In genomic region chr19:10352764-10353671, GRCh38 we compare ENCODE assay signal across 12 cellular contexts. TPM values are rescaled to one million over a fixed set of nuclear protein-coding genes. Genes with fewer than 3 reads are reported as not detected.
DNase-seq lines count a peak whose midpoint lies in the region; ATAC-seq, FAIRE-seq and TF ChIP-seq lines count a peak whose summit lies in the region.
"Had no signal": no experiment of that assay in that cellular context is flagged by ENCODE, and none has a peak within 500 bp of the region (broad histone marks: within the 10 kb centered on the region; RNA-seq: fewer than 3 reads in every experiment).

No MANE protein-coding gene starts in this region.

- H2AFZ ChIP-seq in neural progenitor cell (replicated peaks) = peak overlapping the region; percentile 68

- H3K4me3 Mint-ChIP-seq in neural progenitor cell = peak overlapping the region; percentile 77
- H3K4me3 Mint-ChIP-seq in activated CD4-positive, alpha-beta memory T cell treated with anti-CD3 and anti-CD28 coated beads for 36 hours = no peak overlapping the region

- no peaks in the 10 kb centered on the region for H3K9me3 Mint-ChIP-seq in neural progenitor cell
- no peaks in the 10 kb centered on the region for H3K9me3 Mint-ChIP-seq in activated CD4-positive, alpha-beta memory T cell treated with anti-CD3 and anti-CD28 coated beads for 36 hours

- intact Hi-C loops in adrenal gland (cut with DNase I) (no loop called here), left ventricle myocardium inferior (cut with micrococcal nuclease) (no loop called here), head of caudate nucleus (cut with DNase I) (no loop called here)
- intact Hi-C loops in activated CD4-positive, alpha-beta memory T cell treated with anti-CD3 and anti-CD28 coated beads for 36 hours (cut with micrococcal nuclease) = no loop called here

- TF ChIP-seq EP300 in A549 (IDR thresholded peaks at IDR 0.05) = no peak

- no peak for TF ChIP-seq RAD21 in A549 (conservative IDR thresholded peaks at IDR 0.05 in 1 of 2, IDR thresholded peaks at IDR 0.05 in 1 of 2)

- H3K36me3 Mint-ChIP-seq in neural progenitor cell = peaks cover 11% of the 10 kb centered on the region
- peaks cover 39% of the 10 kb centered on the region for H3K36me3 Mint-ChIP-seq in activated CD4-positive, alpha-beta memory T cell treated with anti-CD3 and anti-CD28 coated beads for 36 hours

- H3K4me1 ChIP-seq in A549 (no peaks in the 10 kb centered on the region), adrenal gland (replicated peaks in 1 of 2) (peaks cover 13 to 14% of the 10 kb centered on the region in 2 donors), left ventricle myocardium inferior (peaks cover 17% of the 10 kb centered on the region), neural progenitor cell (peaks cover 10% of the 10 kb centered on the region)

- no peaks in the 10 kb centered on the region for H3K9me3 ChIP-seq in A549
- H3K9me3 ChIP-seq in adrenal gland (replicated peaks in 1 of 3) = no peaks in the 10 kb centered on the region
- no peaks in the 10 kb centered on the region for H3K9me3 ChIP-seq in left ventricle myocardium inferior (replicated peaks)
- no peaks in the 10 kb centered on the region for H3K9me3 ChIP-seq in neural progenitor cell (ENCODE audit: low read depth)

- H3K36me3 ChIP-seq in adrenal gland (replicated peaks in 1 of 2) (peaks cover 0 to 43% of the 10 kb centered on the region in 2 donors), left ventricle myocardium inferior (peaks cover 51% of the 10 kb centered on the region), neural progenitor cell (no peaks in the 10 kb centered on the region)

- no peaks in the 10 kb centered on the region for H3K79me2 ChIP-seq in neural progenitor cell (ENCODE audit: low read depth)

- no peaks in the 10 kb centered on the region for H3K27me3 ChIP-seq in adrenal gland
- H3K27me3 ChIP-seq in left ventricle myocardium inferior (ENCODE audit: low read depth) = no peaks in the 10 kb centered on the region
- no peaks in the 10 kb centered on the region for H3K27me3 ChIP-seq in neural progenitor cell

- H4K20me1 ChIP-seq in neural progenitor cell (ENCODE audit: low read depth) = peaks cover 23% of the 10 kb centered on the region

- H3K27me3 Mint-ChIP-seq in neural progenitor cell (ENCODE audit: insufficient read depth, low read depth) = peaks cover 2% of the 10 kb centered on the region
- H3K27me3 Mint-ChIP-seq in activated CD4-positive, alpha-beta memory T cell treated with anti-CD3 and anti-CD28 coated beads for 36 hours = no peaks in the 10 kb centered on the region

- H3K27ac ChIP-seq in A549 = no peak overlapping the region
- H3K27ac ChIP-seq in adrenal gland = peak overlapping the region; percentile 72 to 96 (median 85)
- peak overlapping the region; percentile 84 for H3K27ac ChIP-seq in left ventricle myocardium inferior (replicated peaks)
- no peak overlapping the region for H3K27ac ChIP-seq in neural progenitor cell

- TF ChIP-seq CTCF in A549 (IDR thresholded peaks at IDR 0.05) (no peak), adrenal gland (IDR thresholded peaks at IDR 0.05) (no peak), left ventricle myocardium inferior (IDR thresholded peaks at IDR 0.05; ENCODE audit: borderline replicate concordance) (no peak), neural progenitor cell (IDR thresholded peaks at IDR 0.05) (no peak)

- ATAC-seq in A549 = peak; percentile 39 to 48; a peak in 4 of 6 replicates

- H3K4me3 ChIP-seq in A549 = no peak overlapping the region
- peak overlapping the region in 1 of 4 donors; percentile 36 for H3K4me3 ChIP-seq in adrenal gland
- peak overlapping the region; percentile 62 for H3K4me3 ChIP-seq in left ventricle myocardium inferior
- peak overlapping the region; percentile 50 for H3K4me3 ChIP-seq in neural progenitor cell

- CTCF ChIA-PET in A549 (lab: Yijun Ruan, JAX) = interaction anchor here (1.0 kb wide), 1 partner anchor 9 kb away, joined by 3 read pairs; no protein-coding TSS in a partner anchor
- CTCF ChIA-PET in activated CD4-positive, alpha-beta memory T cell treated with anti-CD3 and anti-CD28 coated beads for 36 hours (lab: Charles Lee) = interaction anchor here (0.6 to 1.1 kb wide), 2 partner anchors 36 to 182 kb away, joined by 3 to 5 read pairs; no protein-coding TSS in a partner anchor

- H3K4me2 ChIP-seq in A549 (no peak overlapping the region), neural progenitor cell (peak overlapping the region; percentile 84)

- WGBS in A549 (ENCODE audit: missing lambda C conversion rate) = 91% methylated on average over 35 of the region's 63 CpGs
- 19 to 50% (median 35%) methylated on average over 32 to 63 of the region's 63 CpGs for WGBS in adrenal gland, 4 donors

- peak overlapping the region; percentile 46 for H3K27ac Mint-ChIP-seq in neural progenitor cell
- H3K27ac Mint-ChIP-seq in activated CD4-positive, alpha-beta memory T cell treated with anti-CD3 and anti-CD28 coated beads for 36 hours = no peak overlapping the region

- DNase-seq in A549 (ENCODE audit: low read depth in 1 of 2, low spot score in 1 of 2) (no peak), adrenal gland (peak; percentile 84 to 91 (median 89)), left ventricle myocardium inferior (peak; percentile 84), neural progenitor cell (ENCODE audit: low spot score) (peak; percentile 95), cerebellum (ENCODE audit: low spot score) (no peak), head of caudate nucleus (no peak), NAMALWA (ENCODE audit: low spot score) (no peak)
- DNase-seq in activated CD4-positive, alpha-beta memory T cell treated with anti-CD3 and anti-CD28 coated beads for 36 hours = no peak
- DNase-seq: ACHN, activated T-cell treated with anti-CD3 and anti-CD28 coated beads for 4 hours, NCI-H1105, T1000 had no signal

- TF ChIP-seq POLR2A in A549 (IDR thresholded peaks at IDR 0.05; ENCODE audit: low read length) = no peak
- TF ChIP-seq POLR2A in adrenal gland (IDR thresholded peaks at IDR 0.05) = peak in 1 of 2 donors; percentile 61

- peaks cover 31% of the 10 kb centered on the region for H3F3A ChIP-seq in neural progenitor cell (ENCODE audit: low read depth)

- POLR2A ChIA-PET in A549 (lab: Yijun Ruan, JAX) = no interaction called here
- POLR2A ChIA-PET in activated CD4-positive, alpha-beta memory T cell treated with anti-CD3 and anti-CD28 coated beads for 36 hours (lab: Charles Lee) = no interaction called here

- no peak for FAIRE-seq in A549 (lab: Jason Lieb, UNC)

- no peak overlapping the region for H3K9ac ChIP-seq in neural progenitor cell

- H3K4me1 Mint-ChIP-seq in neural progenitor cell = peaks cover 20% of the 10 kb centered on the region
- H3K4me1 Mint-ChIP-seq in activated CD4-positive, alpha-beta memory T cell treated with anti-CD3 and anti-CD28 coated beads for 36 hours (ENCODE audit: low read depth) = no peaks in the 10 kb centered on the region

RNA-seq across cellular contexts. Expression of gene ICAM3, which starts 13.6 kb away (rescaled TPM):
- polyA plus RNA-seq in A549 (2011; rRNA removed) (4.7 and 5.3 TPM in 2 replicates), A549 (2017; fragmentation: RNase III; extraction: RNeasy Plus Mini Kit Qiagen cat#74134 plus additional on column Dnase treatment) (6.2 to 7.3 TPM (median 6.6 TPM) in 3 replicates), adrenal gland (10 to 100 TPM in 1 of 3 donors, 1 to 10 TPM in 2; 4.8 to 11.1 (median 8.4) TPM)
- 11.2 and 11.4 TPM in 2 replicates for polyA plus RNA-seq in A549 (2012; cell fraction: cytosol; rRNA removed)
- 4.3 and 5.1 TPM in 2 replicates for polyA plus RNA-seq in A549 (2012; cell fraction: nucleus; rRNA removed)
- polyA minus RNA-seq in A549 (2011; rRNA and poly(A)+ RNA removed) = 4.4 and 6.0 TPM in 2 replicates
- total RNA-seq in adrenal gland (10 to 100 TPM in 2 of 8 donors, 1 to 10 TPM in 6; 3.7 to 17.7 (median 8.0) TPM), left ventricle myocardium inferior (31.3 TPM), neural progenitor cell (ENCODE audit: low replicate concordance) (1.3 and 3.5 TPM in 2 replicates), cerebellum (1.1 TPM)
- 100 to 1,000 TPM; 125 to 132 TPM for total RNA-seq in activated CD4-positive, alpha-beta memory T cell treated with anti-CD3 and anti-CD28 coated beads for 36 hours

RNA-seq across cellular contexts. Expression of gene RAVER1, which starts 19.7 kb away (rescaled TPM):
- polyA plus RNA-seq in A549 (2011; rRNA removed) (1.8 and 3.0 TPM in 2 replicates), A549 (2017; fragmentation: RNase III; extraction: RNeasy Plus Mini Kit Qiagen cat#74134 plus additional on column Dnase treatment) (20.4 to 22.1 TPM (median 21.4 TPM) in 3 replicates), adrenal gland (10 to 100 TPM in 1 of 3 donors, 1 to 10 TPM in 2; 4.1 to 14.0 (median 5.5) TPM)
- polyA plus RNA-seq in A549 (2012; cell fraction: cytosol; rRNA removed) = 12.5 and 20.2 TPM in 2 replicates
- polyA plus RNA-seq in A549 (2012; cell fraction: nucleus; rRNA removed) = 26.1 and 45.9 TPM in 2 replicates
- 2.4 and 3.4 TPM in 2 replicates for polyA minus RNA-seq in A549 (2011; rRNA and poly(A)+ RNA removed)
- total RNA-seq in adrenal gland (10 to 100 TPM; 24.2 to 42.7 (median 28.1) TPM), left ventricle myocardium inferior (11.1 TPM), neural progenitor cell (ENCODE audit: low replicate concordance) (5.4 and 24.3 TPM in 2 replicates), cerebellum (6.4 TPM)
- 10 to 100 TPM; 81.5 to 85.0 TPM for total RNA-seq in activated CD4-positive, alpha-beta memory T cell treated with anti-CD3 and anti-CD28 coated beads for 36 hours

RNA-seq across cellular contexts. Expression of gene TYK2, which starts 27.4 kb away (rescaled TPM):
- 17.0 and 41.4 TPM in 2 replicates for polyA plus RNA-seq in A549 (2011; rRNA removed)
- polyA plus RNA-seq in A549 (2012; cell fraction: cytosol; rRNA removed) = 45.6 and 49.9 TPM in 2 replicates
- polyA plus RNA-seq in A549 (2012; cell fraction: nucleus; rRNA removed) = 275 and 321 TPM in 2 replicates
- polyA plus RNA-seq in A549 (2017; fragmentation: RNase III; extraction: RNeasy Plus Mini Kit Qiagen cat#74134 plus additional on column Dnase treatment) = 51.9 to 65.6 TPM (median 57.1 TPM) in 3 replicates
- 29.5 and 37.4 TPM in 2 replicates for polyA minus RNA-seq in A549 (2011; rRNA and poly(A)+ RNA removed)
- 100 to 1,000 TPM in 4 of 8 donors, 10 to 100 TPM in 4; 56.1 to 160 (median 104) TPM for total RNA-seq in adrenal gland
- polyA plus RNA-seq in adrenal gland = 100 to 1,000 TPM in 2 of 3 donors, 10 to 100 TPM in 1; 61.5 to 408 (median 297) TPM
- 55.1 TPM for total RNA-seq in left ventricle myocardium inferior
- 20.7 and 44.9 TPM in 2 replicates for total RNA-seq in neural progenitor cell (ENCODE audit: low replicate concordance)
- 42.8 TPM for total RNA-seq in cerebellum
- total RNA-seq in activated CD4-positive, alpha-beta memory T cell treated with anti-CD3 and anti-CD28 coated beads for 36 hours = 100 to 1,000 TPM; 168 to 186 TPM

RNA-seq across cellular contexts. Expression of gene FDX2, which starts 37.2 kb away (rescaled TPM):
- polyA plus RNA-seq in A549 (2011; rRNA removed) = 9.9 and 13.1 TPM in 2 replicates
- polyA plus RNA-seq in A549 (2012; cell fraction: cytosol; rRNA removed) = 39.0 and 41.2 TPM in 2 replicates
- polyA plus RNA-seq in A549 (2012; cell fraction: nucleus; rRNA removed) = 45.5 and 49.8 TPM in 2 replicates
- 22.2 to 25.8 TPM (median 23.5 TPM) in 3 replicates for polyA plus RNA-seq in A549 (2017; fragmentation: RNase III; extraction: RNeasy Plus Mini Kit Qiagen cat#74134 plus additional on column Dnase treatment)
- 13.2 and 14.1 TPM in 2 replicates for polyA minus RNA-seq in A549 (2011; rRNA and poly(A)+ RNA removed)
- 10 to 100 TPM; 21.1 to 35.1 (median 29.8) TPM for total RNA-seq in adrenal gland
- 10 to 100 TPM; 26.6 to 45.3 (median 33.4) TPM for polyA plus RNA-seq in adrenal gland
- total RNA-seq in left ventricle myocardium inferior = 17.4 TPM
- 7.4 and 11.4 TPM in 2 replicates for total RNA-seq in neural progenitor cell (ENCODE audit: low replicate concordance)
- 13.2 TPM for total RNA-seq in cerebellum
- total RNA-seq in activated CD4-positive, alpha-beta memory T cell treated with anti-CD3 and anti-CD28 coated beads for 36 hours = 10 to 100 TPM in 1 of 2 experiments, 1 to 10 TPM in 1; 9.9 to 12.2 TPM

RNA-seq across cellular contexts. Expression of gene ZGLP1, which starts 43.4 kb away (rescaled TPM):
- 0.84 and 1.2 TPM in 2 replicates for polyA plus RNA-seq in A549 (2011; rRNA removed)
- polyA plus RNA-seq in A549 (2012; cell fraction: cytosol; rRNA removed) = 2.5 and 3.0 TPM in 2 replicates
- 10.1 and 10.7 TPM in 2 replicates for polyA plus RNA-seq in A549 (2012; cell fraction: nucleus; rRNA removed)
- 1.7 to 2.1 TPM (median 1.9 TPM) in 3 replicates for polyA plus RNA-seq in A549 (2017; fragmentation: RNase III; extraction: RNeasy Plus Mini Kit Qiagen cat#74134 plus additional on column Dnase treatment)
- 0.12 TPM in 1 of 2 replicates, not detected in the other for polyA minus RNA-seq in A549 (2011; rRNA and poly(A)+ RNA removed)
- 1 to 10 TPM in 6 of 8 donors, not detected in 2; 1.0 to 4.5 (median 2.0) TPM for total RNA-seq in adrenal gland
- polyA plus RNA-seq in adrenal gland = 10 to 100 TPM in 1 of 3 donors, 1 to 10 TPM in 1, under 1 TPM in 1; 0.48 to 38.8 (median 8.8) TPM
- total RNA-seq in left ventricle myocardium inferior = 0.74 TPM
- total RNA-seq in neural progenitor cell (ENCODE audit: low replicate concordance) = 2.4 and 4.6 TPM in 2 replicates
- total RNA-seq in cerebellum = 2.4 TPM
- 1 to 10 TPM in 1 of 2 experiments, under 1 TPM in 1; 0.85 to 2.0 TPM for total RNA-seq in activated CD4-positive, alpha-beta memory T cell treated with anti-CD3 and anti-CD28 coated beads for 36 hours

Comparison
In these comparisons a context has a peak if more than half of its experiments do, and no peak if none do; other contexts are left out.
1. DNase-seq: peak in adrenal gland (7 of 7), left ventricle myocardium inferior (single experiment) and neural progenitor cell (single experiment); none in A549 (0 of 2), cerebellum (single experiment), activated CD4-positive, alpha-beta memory T cell treated with anti-CD3 and anti-CD28 coated beads for 36 hours (single experiment), head of caudate nucleus (0 of 42) and NAMALWA (single experiment).
2. H3K27ac ChIP-seq: peak in adrenal gland (5 of 5) and left ventricle myocardium inferior (single experiment); none in A549 (0 of 2) and neural progenitor cell (single experiment).